Comparison of ENCODE assay signal across 1 cellular context in the genomic region with DNA sequence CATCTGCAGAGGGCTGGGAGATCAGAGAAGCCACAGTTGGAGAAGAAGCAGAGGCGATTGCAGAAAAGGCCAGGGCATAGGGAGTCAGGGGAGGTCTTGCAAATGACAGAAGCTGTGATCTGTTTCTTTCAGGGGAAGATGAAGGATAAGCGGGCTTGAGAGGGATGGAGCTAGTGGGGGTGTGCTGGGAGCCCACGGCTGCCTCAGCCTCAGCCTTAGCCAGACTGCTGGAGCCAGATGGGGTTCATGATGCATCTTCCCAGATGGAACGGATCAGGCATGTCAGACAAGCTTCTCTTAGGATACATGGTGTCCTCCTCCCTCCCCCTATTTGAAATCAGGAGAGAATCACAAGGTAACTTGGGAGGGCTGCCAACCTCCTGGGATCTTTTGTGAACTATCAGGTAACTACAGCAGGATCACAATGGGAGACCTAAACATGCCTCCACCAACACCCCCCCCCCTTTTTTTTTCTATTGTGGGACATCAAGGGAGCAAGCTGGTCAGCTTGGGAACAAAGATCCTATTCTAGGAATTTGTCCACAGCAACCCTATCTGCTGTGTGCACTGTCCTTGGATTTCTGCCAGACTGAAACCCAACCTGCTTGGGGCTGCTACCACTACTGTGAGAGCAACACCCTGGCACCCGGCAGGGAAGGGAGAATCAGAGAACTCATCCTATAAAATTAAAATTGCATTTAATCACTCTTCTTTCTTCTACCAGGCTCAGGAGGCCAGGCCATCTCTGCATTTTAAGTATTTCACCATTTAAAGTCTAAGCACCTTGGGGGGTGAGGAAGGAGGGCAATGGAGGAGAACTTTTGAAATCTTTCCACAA.
TF ChIP-seq lines count a peak whose summit lies in the region.

No MANE protein-coding gene starts in this region.

TF ChIP-seq in GM23338, 12 proteins besides CTCF, POLR2A, EP300 and RAD21 (continued from another document):
- TF ChIP-seq, protein P1, sequence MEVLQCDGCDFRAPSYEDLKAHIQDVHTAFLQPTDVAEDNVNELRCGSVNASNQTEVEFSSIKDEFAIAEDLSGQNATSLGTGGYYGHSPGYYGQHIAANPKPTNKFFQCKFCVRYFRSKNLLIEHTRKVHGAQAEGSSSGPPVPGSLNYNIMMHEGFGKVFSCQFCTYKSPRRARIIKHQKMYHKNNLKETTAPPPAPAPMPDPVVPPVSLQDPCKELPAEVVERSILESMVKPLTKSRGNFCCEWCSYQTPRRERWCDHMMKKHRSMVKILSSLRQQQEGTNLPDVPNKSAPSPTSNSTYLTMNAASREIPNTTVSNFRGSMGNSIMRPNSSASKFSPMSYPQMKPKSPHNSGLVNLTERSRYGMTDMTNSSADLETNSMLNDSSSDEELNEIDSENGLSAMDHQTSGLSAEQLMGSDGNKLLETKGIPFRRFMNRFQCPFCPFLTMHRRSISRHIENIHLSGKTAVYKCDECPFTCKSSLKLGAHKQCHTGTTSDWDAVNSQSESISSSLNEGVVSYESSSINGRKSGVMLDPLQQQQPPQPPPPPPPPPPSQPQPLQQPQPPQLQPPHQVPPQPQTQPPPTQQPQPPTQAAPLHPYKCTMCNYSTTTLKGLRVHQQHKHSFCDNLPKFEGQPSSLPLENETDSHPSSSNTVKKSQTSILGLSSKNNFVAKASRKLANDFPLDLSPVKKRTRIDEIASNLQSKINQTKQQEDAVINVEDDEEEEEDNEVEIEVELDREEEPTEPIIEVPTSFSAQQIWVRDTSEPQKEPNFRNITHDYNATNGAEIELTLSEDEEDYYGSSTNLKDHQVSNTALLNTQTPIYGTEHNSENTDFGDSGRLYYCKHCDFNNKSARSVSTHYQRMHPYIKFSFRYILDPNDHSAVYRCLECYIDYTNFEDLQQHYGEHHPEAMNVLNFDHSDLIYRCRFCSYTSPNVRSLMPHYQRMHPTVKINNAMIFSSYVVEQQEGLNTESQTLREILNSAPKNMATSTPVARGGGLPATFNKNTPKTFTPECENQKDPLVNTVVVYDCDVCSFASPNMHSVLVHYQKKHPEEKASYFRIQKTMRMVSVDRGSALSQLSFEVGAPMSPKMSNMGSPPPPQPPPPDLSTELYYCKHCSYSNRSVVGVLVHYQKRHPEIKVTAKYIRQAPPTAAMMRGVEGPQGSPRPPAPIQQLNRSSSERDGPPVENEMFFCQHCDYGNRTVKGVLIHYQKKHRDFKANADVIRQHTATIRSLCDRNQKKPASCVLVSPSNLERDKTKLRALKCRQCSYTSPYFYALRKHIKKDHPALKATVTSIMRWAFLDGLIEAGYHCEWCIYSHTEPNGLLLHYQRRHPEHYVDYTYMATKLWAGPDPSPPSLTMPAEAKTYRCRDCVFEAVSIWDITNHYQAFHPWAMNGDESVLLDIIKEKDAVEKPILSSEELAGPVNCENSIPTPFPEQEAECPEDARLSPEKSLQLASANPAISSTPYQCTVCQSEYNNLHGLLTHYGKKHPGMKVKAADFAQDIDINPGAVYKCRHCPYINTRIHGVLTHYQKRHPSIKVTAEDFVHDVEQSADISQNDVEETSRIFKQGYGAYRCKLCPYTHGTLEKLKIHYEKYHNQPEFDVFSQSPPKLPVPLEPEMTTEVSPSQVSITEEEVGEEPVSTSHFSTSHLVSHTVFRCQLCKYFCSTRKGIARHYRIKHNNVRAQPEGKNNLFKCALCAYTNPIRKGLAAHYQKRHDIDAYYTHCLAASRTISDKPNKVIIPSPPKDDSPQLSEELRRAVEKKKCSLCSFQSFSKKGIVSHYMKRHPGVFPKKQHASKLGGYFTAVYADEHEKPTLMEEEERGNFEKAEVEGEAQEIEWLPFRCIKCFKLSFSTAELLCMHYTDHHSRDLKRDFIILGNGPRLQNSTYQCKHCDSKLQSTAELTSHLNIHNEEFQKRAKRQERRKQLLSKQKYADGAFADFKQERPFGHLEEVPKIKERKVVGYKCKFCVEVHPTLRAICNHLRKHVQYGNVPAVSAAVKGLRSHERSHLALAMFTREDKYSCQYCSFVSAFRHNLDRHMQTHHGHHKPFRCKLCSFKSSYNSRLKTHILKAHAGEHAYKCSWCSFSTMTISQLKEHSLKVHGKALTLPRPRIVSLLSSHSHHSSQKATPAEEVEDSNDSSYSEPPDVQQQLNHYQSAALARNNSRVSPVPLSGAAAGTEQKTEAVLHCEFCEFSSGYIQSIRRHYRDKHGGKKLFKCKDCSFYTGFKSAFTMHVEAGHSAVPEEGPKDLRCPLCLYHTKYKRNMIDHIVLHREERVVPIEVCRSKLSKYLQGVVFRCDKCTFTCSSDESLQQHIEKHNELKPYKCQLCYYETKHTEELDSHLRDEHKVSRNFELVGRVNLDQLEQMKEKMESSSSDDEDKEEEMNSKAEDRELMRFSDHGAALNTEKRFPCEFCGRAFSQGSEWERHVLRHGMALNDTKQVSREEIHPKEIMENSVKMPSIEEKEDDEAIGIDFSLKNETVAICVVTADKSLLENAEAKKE (CRISPR knock-in tag; IDR thresholded peaks at IDR 0.05) = no peak
- TF ChIP-seq EZH2 (IDR thresholded peaks at IDR 0.05; ENCODE audit: low read depth, unreplicated experiment) (no peak), JUNB (IDR thresholded peaks at IDR 0.05; ENCODE audit: unreplicated experiment) (no peak), POLR2AphosphoS5 (IDR thresholded peaks at IDR 0.05; ENCODE audit: low read depth) (no peak), NANOG (IDR thresholded peaks at IDR 0.05; ENCODE audit: borderline replicate concordance) (no peak), STAT1 (IDR thresholded peaks at IDR 0.05; ENCODE audit: unreplicated experiment) (no peak), EZH2phosphoT487 (IDR thresholded peaks at IDR 0.05; ENCODE audit: unreplicated experiment) (no peak), ETS1 (IDR thresholded peaks at IDR 0.05) (no peak)
